Comparison of ENCODE assay signal across 19 cellular contexts in the genomic region with DNA sequence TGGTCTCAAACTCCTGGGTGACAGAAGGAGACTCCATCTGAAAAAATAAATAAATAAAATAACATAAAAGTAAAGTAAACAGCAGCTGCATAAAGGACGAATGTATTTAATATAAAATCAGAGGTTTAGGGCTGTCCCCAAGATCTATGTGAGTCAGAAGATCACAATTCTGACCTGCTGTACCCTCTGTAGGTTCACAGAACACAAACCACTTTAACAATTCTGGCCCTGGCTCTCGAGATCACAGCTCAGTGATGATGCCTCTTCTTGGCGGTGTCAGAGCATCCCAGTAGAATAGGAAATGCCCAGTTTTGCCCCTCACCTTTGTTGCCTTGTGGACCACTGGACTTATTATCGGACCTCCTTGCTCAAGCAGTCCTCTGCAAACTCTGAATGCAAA.
A peak's percentile ranks its signal among the peaks of the same experiment; 100 is the strongest.
DNase-seq lines count a peak whose midpoint lies in the region; ATAC-seq and TF ChIP-seq lines count a peak whose summit lies in the region.
"Had no signal": no experiment of that assay in that cellular context is flagged by ENCODE, and none has a peak within 500 bp of the region (broad histone marks: within the 10 kb centered on the region; RNA-seq: fewer than 3 reads in every experiment).

No MANE protein-coding gene starts in this region.

- no peaks in the 10 kb centered on the region for H3K36me3 Mint-ChIP-seq in HFFc6 (ENCODE audit: low read depth)
- H3K36me3 Mint-ChIP-seq: CD14-positive monocyte; CD4-positive, alpha-beta memory T cell; CD4-positive, CD25-positive, alpha-beta regulatory T cell; CD8-positive, alpha-beta memory T cell had no signal

- H3K27me3 Mint-ChIP-seq in HFFc6 (ENCODE audit: insufficient read depth): peaks cover 10% of the 10 kb centered on the region
- H3K27me3 Mint-ChIP-seq: CD4-positive, alpha-beta memory T cell; CD4-positive, CD25-positive, alpha-beta regulatory T cell; CD8-positive, alpha-beta memory T cell had no signal

- no peaks in the 10 kb centered on the region for H3K36me3 ChIP-seq in MG63
- H3K36me3 ChIP-seq: BE2C, BLaER1 had no signal

- H3K27ac ChIP-seq in epithelial cell of prostate: peak overlapping the region; percentile 24
- H3K27ac ChIP-seq: 22Rv1, BLaER1 had no signal

- H3K4me3 ChIP-seq in MG63: no peak overlapping the region
- H3K4me3 ChIP-seq: BLaER1 had no signal

- no peaks in the 10 kb centered on the region for H3K9me3 Mint-ChIP-seq in HFFc6

- no peaks in the 10 kb centered on the region for H3K9me3 ChIP-seq in MG63
- H3K9me3 ChIP-seq: BE2C had no signal

- H3K27me3 ChIP-seq in MG63: no peaks in the 10 kb centered on the region
- H3K27me3 ChIP-seq: BE2C, BLaER1 had no signal

- ATAC-seq in HG02763 (IDR thresholded peaks at IDR 0.05; ENCODE audit: unreplicated experiment): no peak

- no peak for TF ChIP-seq CTCF in HFFc6 (IDR thresholded peaks at IDR 0.05)

- DNase-seq in A172 (ENCODE audit: low spot score) (peak; percentile 27), LHCN-M2 (ENCODE audit: low read depth) (peak; percentile 51), epithelial cell of prostate (ENCODE audit: low read depth, low spot score) (no peak), kidney tubule cell (ENCODE audit: low spot score) (peak; percentile 9), HFFc6 (no peak), MG63 (no peak)
- DNase-seq: ACHN; BE2C; C1 segment of cervical spinal cord; CD4-positive, alpha-beta memory T cell; CD4-positive, CD25-positive, alpha-beta regulatory T cell; CD8-positive, alpha-beta memory T cell; COR-L47; DMS79 treated with DMSO at 0.1 percent for 48 hours; GF-D8 had no signal

- no peaks in the 10 kb centered on the region for H3K4me1 Mint-ChIP-seq in HFFc6 (ENCODE audit: low read depth)
- H3K4me1 Mint-ChIP-seq: CD14-positive monocyte; CD4-positive, alpha-beta memory T cell; CD4-positive, CD25-positive, alpha-beta regulatory T cell; CD8-positive, alpha-beta memory T cell had no signal

- no peak overlapping the region for H3K4me3 Mint-ChIP-seq in HFFc6
- H3K4me3 Mint-ChIP-seq: CD14-positive monocyte; CD4-positive, alpha-beta memory T cell; CD4-positive, CD25-positive, alpha-beta regulatory T cell; CD8-positive, alpha-beta memory T cell had no signal

- no peak overlapping the region for H3K27ac Mint-ChIP-seq in HFFc6
- H3K27ac Mint-ChIP-seq: CD14-positive monocyte; CD4-positive, alpha-beta memory T cell; CD8-positive, alpha-beta memory T cell had no signal

Comparison
In these comparisons a context has a peak if more than half of its experiments do, and no peak if none do; other contexts are left out.
1. DNase-seq: peak in A172 (single experiment), LHCN-M2 (single experiment) and kidney tubule cell (single experiment); none in epithelial cell of prostate (single experiment), HFFc6 (single experiment) and MG63 (single experiment).